ENCODE assay signal across 12 cellular contexts in genomic region chr17:78729636-78730035, GRCh38. TPM values are rescaled to one million over a fixed set of nuclear protein-coding genes. Genes with fewer than 3 reads are reported as not detected.
A peak's percentile ranks its signal among the peaks of the same experiment; 100 is the strongest.
DNase-seq lines count a peak whose midpoint lies in the region; ATAC-seq, FAIRE-seq and TF ChIP-seq lines count a peak whose summit lies in the region.
"Had no signal": no experiment of that assay in that cellular context is flagged by ENCODE, and none has a peak within 500 bp of the region (broad histone marks: within the 10 kb centered on the region; RNA-seq: fewer than 3 reads in every experiment).

No MANE protein-coding gene starts in this region.

- no peak for TF ChIP-seq EP300 in GM12878 (IDR thresholded peaks at IDR 0.05; ENCODE audit: borderline replicate concordance in 1 of 2, control insufficient read depth in 1 of 2, low read depth in 2 of 2, low read length in 2 of 2)

- no peak for TF ChIP-seq POLR2A in GM12878 (IDR thresholded peaks at IDR 0.05; ENCODE audit: low read depth, low read length)

- POLR2A ChIA-PET in GM12878 (lab: Charles Lee), result interaction anchor here (1.3 to 21.4 kb wide), 3 partner anchors 8 to 33 kb away, joined by 6 to 384 read pairs (median 12); no protein-coding TSS in a partner anchor

- no peak for FAIRE-seq in GM12878 (lab: Jason Lieb, UNC)
- FAIRE-seq: H54 had no signal

- peaks cover 10% of the 10 kb centered on the region for H3F3A ChIP-seq in Loucy (ENCODE audit: low read depth)

- RAD21 ChIA-PET in GM12878 (lab: Charles Lee; ENCODE audit: unreplicated experiment), result interaction anchor here (0.5 to 20.3 kb wide), 7 partner anchors 16 to 51 kb away, joined by 3 to 537 read pairs (median 3); no protein-coding TSS in a partner anchor

- intact Hi-C loops in GM12878 (cut with micrococcal nuclease; ENCODE audit: unreplicated experiment) (no loop called here), cardiac septum (cut with DNase I) (no loop called here)

- H3K4me3 Mint-ChIP-seq in activated naive CD4-positive, alpha-beta T cell treated with anti-CD3 and anti-CD28 coated beads, Interleukin-2, amount 10 ng/mL, durations not matched to agents 7 days and 5 days, result no peak overlapping the region
- H3K4me3 Mint-ChIP-seq in stimulated activated memory B cell treated with anti-CD40 and anti-IgM and Interleukin-4, amounts not matched to agents 10 μg/mL and 1 μg/mL and 100 μg/mL, for 72 hours, result peak overlapping the region; percentile 62

- no peak for DNase-seq in activated naive CD4-positive, alpha-beta T cell treated with anti-CD3 and anti-CD28 coated beads, Interleukin-2, amount 10 ng/mL, durations not matched to agents 7 days and 5 days
- no peak for DNase-seq in activated naive CD4-positive, alpha-beta T cell treated with Interleukin-2 at 50 U/mL for 16 hours
- DNase-seq in GM12878 (ENCODE audit: low read depth, low spot score) (no peak), cardiac septum (ENCODE audit: low spot score) (no peak)
- no peak for DNase-seq in activated CD8-positive, alpha-beta memory T cell treated with anti-CD3 and anti-CD28 coated beads for 24 hours
- DNase-seq: adrenal gland, DMS53, NCI-H2171 had no signal

- H3K9me3 ChIP-seq in Loucy (ENCODE audit: insufficient read depth, low read depth, low read length) (no peaks in the 10 kb centered on the region), GM12878 (replicated peaks; ENCODE audit: control insufficient read depth, insufficient read depth, low read length) (no peaks in the 10 kb centered on the region)
- H3K9me3 ChIP-seq: adrenal gland had no signal

- peak overlapping the region; percentile 74 for H3K27ac ChIP-seq in GM12878 (ENCODE audit: control insufficient read depth, insufficient read depth)
- H3K27ac ChIP-seq: adrenal gland had no signal

- in situ Hi-C loops in GM12878 (cut with MboI), result no loop called here

- no peaks in the 10 kb centered on the region for H3K36me3 ChIP-seq in Loucy (ENCODE audit: insufficient read depth, low read length)
- H3K36me3 ChIP-seq in GM12878 (ENCODE audit: control insufficient read depth in 2 of 2, insufficient read depth in 2 of 2, low read length in 1 of 2), result peaks cover 8 to 11% of the 10 kb centered on the region in 2 experiments
- H3K36me3 ChIP-seq: adrenal gland had no signal

- TF ChIP-seq RAD21 in GM12878 (IDR thresholded peaks at IDR 0.05; ENCODE audit: insufficient read depth, low read depth, low read length), result no peak

- H3K27ac Mint-ChIP-seq in activated naive CD4-positive, alpha-beta T cell treated with anti-CD3 and anti-CD28 coated beads, Interleukin-2, amount 10 ng/mL, durations not matched to agents 7 days and 5 days, result peak overlapping the region; percentile 73
- peak overlapping the region; percentile 95 for H3K27ac Mint-ChIP-seq in stimulated activated memory B cell treated with anti-CD40 and anti-IgM and Interleukin-4, amounts not matched to agents 10 μg/mL and 1 μg/mL and 100 μg/mL, for 72 hours

- CTCF ChIA-PET in activated naive CD4-positive, alpha-beta T cell treated with anti-CD3 and anti-CD28 coated beads, Interleukin-2, amount 10 ng/mL, durations not matched to agents 7 days and 5 days (lab: Charles Lee), result no interaction called here
- CTCF ChIA-PET in GM12878 (lab: Yijun Ruan, JAX), result interaction anchor here (1.2 to 2.1 kb wide), 5 partner anchors 12 to 44 kb away, joined by 3 to 13 read pairs (median 6); no protein-coding TSS in a partner anchor

- H4K20me1 ChIP-seq in Loucy (ENCODE audit: insufficient read depth, low read length, poor library complexity, severe bottlenecking) (peaks cover 51% of the 10 kb centered on the region), GM12878 (ENCODE audit: control insufficient read depth, insufficient read depth) (0 out of 2 replicates have a peak, but pooled peaks cover 5% of the 10 kb centered on the region)

- ATAC-seq in GM12878 (0 out of 3 replicates have a peak, but pooled peaks have one; percentile 4), HG02938 (IDR thresholded peaks at IDR 0.05; ENCODE audit: unreplicated experiment) (no peak)
- ATAC-seq in stimulated activated memory B cell treated with anti-CD40 and anti-IgM and Interleukin-4, amounts not matched to agents 10 μg/mL and 1 μg/mL and 100 μg/mL, for 72 hours, result no peak

- SMC1A ChIA-PET in GM12878 (lab: Charles Lee; ENCODE audit: uncharacterized antibody, unreplicated experiment), result interaction anchor here (1.3 to 20.6 kb wide), 5 partner anchors 11 to 46 kb away, joined by 3 to 490 read pairs (median 10); no protein-coding TSS in a partner anchor

- H3K4me1 Mint-ChIP-seq in activated naive CD4-positive, alpha-beta T cell treated with anti-CD3 and anti-CD28 coated beads, Interleukin-2, amount 10 ng/mL, durations not matched to agents 7 days and 5 days, result peaks cover 87% of the 10 kb centered on the region
- peaks cover 89% of the 10 kb centered on the region for H3K4me1 Mint-ChIP-seq in stimulated activated memory B cell treated with anti-CD40 and anti-IgM and Interleukin-4, amounts not matched to agents 10 μg/mL and 1 μg/mL and 100 μg/mL, for 72 hours

- H3K4me2 ChIP-seq in Loucy (ENCODE audit: low read depth, low read length, poor library complexity, severe bottlenecking) (peak overlapping the region; percentile 36), GM12878 (ENCODE audit: control insufficient read depth, insufficient read depth) (peak overlapping the region; percentile 90)

- no peaks in the 10 kb centered on the region for H3K9me3 Mint-ChIP-seq in activated naive CD4-positive, alpha-beta T cell treated with anti-CD3 and anti-CD28 coated beads, Interleukin-2, amount 10 ng/mL, durations not matched to agents 7 days and 5 days
- H3K9me3 Mint-ChIP-seq in stimulated activated memory B cell treated with anti-CD40 and anti-IgM and Interleukin-4, amounts not matched to agents 10 μg/mL and 1 μg/mL and 100 μg/mL, for 72 hours, result no peaks in the 10 kb centered on the region

- H2AFZ ChIP-seq in Loucy (ENCODE audit: low read length) (no peak overlapping the region), GM12878 (ENCODE audit: control insufficient read depth, low read depth, low read length) (no peak overlapping the region)

- H3K36me3 Mint-ChIP-seq in activated naive CD4-positive, alpha-beta T cell treated with anti-CD3 and anti-CD28 coated beads, Interleukin-2, amount 10 ng/mL, durations not matched to agents 7 days and 5 days, result peaks cover 49% of the 10 kb centered on the region
- H3K36me3 Mint-ChIP-seq in stimulated activated memory B cell treated with anti-CD40 and anti-IgM and Interleukin-4, amounts not matched to agents 10 μg/mL and 1 μg/mL and 100 μg/mL, for 72 hours, result peaks cover 72% of the 10 kb centered on the region

- H3K9me2 ChIP-seq in Loucy (replicated peaks; ENCODE audit: low read depth, low read length), result no peaks in the 10 kb centered on the region

- 0% methylated on average over 1 of the region's 1 CpG for WGBS in GM12878 (ENCODE audit: insufficient coverage, insufficient replicate concordance, low lambda C conversion rate, missing lambda C conversion rate)

- H3K4me1 ChIP-seq in Loucy (ENCODE audit: insufficient read depth, low read length, poor library complexity, severe bottlenecking) (peaks cover 76% of the 10 kb centered on the region), GM12878 (ENCODE audit: control insufficient read depth, insufficient read depth, low read length) (peaks cover 55% of the 10 kb centered on the region)

- no TSS peak for BruUV-seq in GM12878 (replicated peaks; lab: Mats Ljungman, UMichigan)

- H3K9ac ChIP-seq in Loucy (ENCODE audit: low read depth, low read length, poor library complexity, severe bottlenecking) (no peak overlapping the region), GM12878 (ENCODE audit: control insufficient read depth, insufficient read depth, low read length) (peak overlapping the region; percentile 60)

- H3K27me3 ChIP-seq in Loucy (ENCODE audit: insufficient read depth, low read length, poor library complexity, severe bottlenecking) (no peaks in the 10 kb centered on the region), GM12878 (replicated peaks in 1 of 2; ENCODE audit: control insufficient read depth in 2 of 2, insufficient read depth in 2 of 2, low read length in 1 of 2) (no peaks in the 10 kb centered on the region)
- H3K27me3 ChIP-seq: adrenal gland had no signal

- H3K4me3 ChIP-seq in Loucy (ENCODE audit: low read length, poor library complexity, severe bottlenecking) (no peak overlapping the region), GM12878 (peak overlapping the region; percentile 67)
- H3K4me3 ChIP-seq: adrenal gland had no signal

- TF ChIP-seq CTCF in Loucy (conservative IDR thresholded peaks at IDR 0.05; ENCODE audit: low read length) (no peak), GM12878 (IDR thresholded peaks at IDR 0.05 in 2 of 3, conservative IDR thresholded peaks at IDR 0.05 in 1 of 3; ENCODE audit: control insufficient read depth in 2 of 3, extremely low read depth in 1 of 3, insufficient read depth in 1 of 3, low read depth in 3 of 3, low read length in 3 of 3) (no peak)

- no peaks in the 10 kb centered on the region for H3K27me3 Mint-ChIP-seq in activated naive CD4-positive, alpha-beta T cell treated with anti-CD3 and anti-CD28 coated beads, Interleukin-2, amount 10 ng/mL, durations not matched to agents 7 days and 5 days
- no peaks in the 10 kb centered on the region for H3K27me3 Mint-ChIP-seq in stimulated activated memory B cell treated with anti-CD40 and anti-IgM and Interleukin-4, amounts not matched to agents 10 μg/mL and 1 μg/mL and 100 μg/mL, for 72 hours

- H3K79me2 ChIP-seq in Loucy (ENCODE audit: insufficient read depth, low read length) (peaks cover 95% of the 10 kb centered on the region), GM12878 (ENCODE audit: control insufficient read depth, insufficient read depth, low read length) (peaks cover 95% of the 10 kb centered on the region)

TF ChIP-seq in GM12878, 131 proteins besides CTCF, POLR2A, EP300 and RAD21 (continues in another document):
- TF ChIP-seq IKZF1 (conservative IDR thresholded peaks at IDR 0.05) (peak; percentile 32; the same call in 1 of the 2 replicates), IKZF2 (IDR thresholded peaks at IDR 0.05) (peak; percentile 31 to 38; a peak in 2 of 4 replicates)

RNA-seq across cellular contexts. Expression of gene CYTH1, which starts 52.4 kb away (rescaled TPM):
- total RNA-seq in GM12878 (2013; cell fraction: nucleolus; rRNA removed), result 559 and 619 TPM in 2 replicates
- total RNA-seq in GM12878 (2014; rRNA removed) (92.6 and 97.8 TPM in 2 replicates), GM12878 (2014; rRNA removed; fragmentation: Illumina TruSeq; extraction: Trizol) (130 and 134 TPM in 2 replicates), GM12878 (2021) (165 and 167 TPM in 2 replicates), cardiac septum (29.4 TPM)
- polyA plus RNA-seq in GM12878 (2011; ENCODE audit: low read depth), result 88.3 TPM
- polyA plus RNA-seq in GM12878 (2011; rRNA removed) (141 and 188 TPM in 2 replicates), GM12878 (2014; fragmentation: Illumina TruSeq; extraction: Trizol) (160 and 179 TPM in 2 replicates), GM12878 (2014; fragmentation: Nextera tagmentation; extraction: Ambion mirVana) (10 to 100 TPM in 1 of 2 experiments, 1 to 10 TPM in 1; 6.6 to 11.8 TPM), GM12878 (2014; rRNA removed) (162 and 172 TPM in 2 replicates), GM12878 (2016; fragmentation: Nextera tagmentation; extraction: Ambion mirVana) (100 to 1,000 TPM; 138 to 153 TPM)
- polyA plus RNA-seq in GM12878 (2011; cell fraction: cytosol; rRNA removed), result 170 and 179 TPM in 2 replicates
- 778 and 997 TPM in 2 replicates for polyA plus RNA-seq in GM12878 (2011; cell fraction: nucleus; rRNA removed)
- polyA plus RNA-seq in GM12878 (2012), result 136 and 161 TPM in 2 replicates
- 135 and 140 TPM in 2 replicates for polyA minus RNA-seq in GM12878 (2011; rRNA and poly(A)+ RNA removed)
- polyA minus RNA-seq in GM12878 (2011; cell fraction: cytosol; rRNA and poly(A)+ RNA removed), result 38.6 and 44.8 TPM in 2 replicates
- polyA minus RNA-seq in GM12878 (2011; cell fraction: nucleus; rRNA and poly(A)+ RNA removed), result 165 and 192 TPM in 2 replicates
